8 cellular contexts compared by ENCODE assay signal in genomic region chr3:46097691-46098241, GRCh38.
A peak's percentile ranks its signal among the peaks of the same experiment; 100 is the strongest.
DNase-seq lines count a peak whose midpoint lies in the region; ATAC-seq, FAIRE-seq and TF ChIP-seq lines count a peak whose summit lies in the region.

No MANE protein-coding gene starts in this region.

- H3K4me3 Mint-ChIP-seq in activated CD4-positive, alpha-beta T cell treated with anti-CD3 and anti-CD28 coated beads, Interleukin-2, amount 10 ng/mL, durations not matched to agents 24 days and 14 days, result peak overlapping the region; percentile 71
- no peak overlapping the region for H3K4me3 Mint-ChIP-seq in endodermal cell

- peaks cover 64% of the 10 kb centered on the region for H3K4me1 Mint-ChIP-seq in activated CD4-positive, alpha-beta T cell treated with anti-CD3 and anti-CD28 coated beads, Interleukin-2, amount 10 ng/mL, durations not matched to agents 24 days and 14 days
- no peaks in the 10 kb centered on the region for H3K4me1 Mint-ChIP-seq in endodermal cell

- 89 to 96% methylated on average over 6 of the region's 6 CpGs for whole genome bisulfite sequencing in endodermal cell (ENCODE audit: insufficient coverage in 1 of 2, insufficient read length in 1 of 2), 2 experiments

- H3K27ac Mint-ChIP-seq in activated CD4-positive, alpha-beta T cell treated with anti-CD3 and anti-CD28 coated beads, Interleukin-2, amount 10 ng/mL, durations not matched to agents 24 days and 14 days, result peak overlapping the region; percentile 92
- H3K27ac Mint-ChIP-seq in endodermal cell, result no peak overlapping the region

- H3K9ac ChIP-seq in stomach smooth muscle (ENCODE audit: low read length in 2 of 2) (peak overlapping the region in 1 of 2 donors; percentile 1), endodermal cell (ENCODE audit: extremely low read depth, low read length, poor library complexity, severe bottlenecking) (no peak overlapping the region)

- no peaks in the 10 kb centered on the region for H3K36me3 ChIP-seq in left ventricle myocardium inferior
- H3K36me3 ChIP-seq in stomach smooth muscle (ENCODE audit: control insufficient read depth in 2 of 2, insufficient read depth in 2 of 2, low read length in 2 of 2), result no peaks in the 10 kb centered on the region
- no peaks in the 10 kb centered on the region for H3K36me3 ChIP-seq in endodermal cell (ENCODE audit: control insufficient read depth, insufficient read depth, low read length)

- TF ChIP-seq POLR2A in GM12891 (IDR thresholded peaks at IDR 0.05; ENCODE audit: low read depth, low read length), result 0 out of 2 replicates have a peak, but pooled peaks have one; percentile 13

- TF ChIP-seq CTCF in left ventricle myocardium inferior (IDR thresholded peaks at IDR 0.05; ENCODE audit: borderline replicate concordance), result no peak
- TF ChIP-seq CTCF in endodermal cell (conservative IDR thresholded peaks at IDR 0.05), result no peak

- no peak for FAIRE-seq in GM12891 (lab: Jason Lieb, UNC)

- H3K27me3 ChIP-seq in left ventricle myocardium inferior (ENCODE audit: low read depth), result no peaks in the 10 kb centered on the region
- H3K27me3 ChIP-seq in stomach smooth muscle (ENCODE audit: control insufficient read depth in 1 of 2, insufficient read depth in 2 of 2, low read length in 2 of 2), result no peaks in the 10 kb centered on the region
- H3K27me3 ChIP-seq in endodermal cell (ENCODE audit: control insufficient read depth, insufficient read depth, low read length, poor library complexity, severe bottlenecking), result no peaks in the 10 kb centered on the region

- H3K4me1 ChIP-seq in left ventricle myocardium inferior, result peaks cover 6% of the 10 kb centered on the region
- H3K4me1 ChIP-seq in stomach smooth muscle (ENCODE audit: control insufficient read depth, insufficient read depth, low read length), result peaks cover 5% of the 10 kb centered on the region
- no peaks in the 10 kb centered on the region for H3K4me1 ChIP-seq in endodermal cell (ENCODE audit: control insufficient read depth, insufficient read depth, low read length)

- ATAC-seq in HG02973 (IDR thresholded peaks at IDR 0.05; ENCODE audit: unreplicated experiment), result peak; percentile 26

- H3K4me3 ChIP-seq in left ventricle myocardium inferior (no peak overlapping the region), stomach smooth muscle (ENCODE audit: low read length in 2 of 2) (no peak overlapping the region), endodermal cell (ENCODE audit: low read length) (no peak overlapping the region)

- H3K27me3 Mint-ChIP-seq in activated CD4-positive, alpha-beta T cell treated with anti-CD3 and anti-CD28 coated beads, Interleukin-2, amount 10 ng/mL, durations not matched to agents 24 days and 14 days, result peaks cover 11% of the 10 kb centered on the region
- H3K27me3 Mint-ChIP-seq in endodermal cell (ENCODE audit: insufficient read depth), result peaks cover 6% of the 10 kb centered on the region

- DNase-seq in GM12891 (ENCODE audit: insufficient read length, low spot score), result no peak
- DNase-seq in activated CD4-positive, alpha-beta T cell treated with anti-CD3 and anti-CD28 coated beads, Interleukin-2, amount 10 ng/mL, durations not matched to agents 24 days and 14 days, result peak; percentile 85
- DNase-seq in left ventricle myocardium inferior, result no peak
- DNase-seq in endodermal cell, result no peak
- DNase-seq in NCI-H1092 treated with DMSO at 0.1 percent for 48 hours (lab: John Stamatoyannopoulos, UW), result no peak
- no peak for DNase-seq in NCI-H2081 (lab: John Stamatoyannopoulos, UW)

- intact Hi-C loops in activated CD4-positive, alpha-beta T cell treated with anti-CD3 and anti-CD28 coated beads, Interleukin-2, amount 10 ng/mL, durations not matched to agents 24 days and 14 days (cut with micrococcal nuclease), result loop anchor here (1.0 to 10.0 kb wide), 10 partner anchors 7 to 993 kb away; partner anchors contain the start of genes CCR1, CCR2 and CCR5
- intact Hi-C loops in left ventricle myocardium inferior (cut with micrococcal nuclease), result no loop called here

- no peaks in the 10 kb centered on the region for H3K9me3 ChIP-seq in left ventricle myocardium inferior (replicated peaks)
- no peaks in the 10 kb centered on the region for H3K9me3 ChIP-seq in stomach smooth muscle (ENCODE audit: control insufficient read depth in 2 of 2, low read length in 2 of 2)
- H3K9me3 ChIP-seq in endodermal cell (ENCODE audit: control insufficient read depth, low read length), result no peaks in the 10 kb centered on the region

- peaks cover 28% of the 10 kb centered on the region for H3K36me3 Mint-ChIP-seq in activated CD4-positive, alpha-beta T cell treated with anti-CD3 and anti-CD28 coated beads, Interleukin-2, amount 10 ng/mL, durations not matched to agents 24 days and 14 days (ENCODE audit: low read depth)
- H3K36me3 Mint-ChIP-seq in endodermal cell (ENCODE audit: low read depth), result no peaks in the 10 kb centered on the region

- peaks cover 17% of the 10 kb centered on the region for H3K9me3 Mint-ChIP-seq in activated CD4-positive, alpha-beta T cell treated with anti-CD3 and anti-CD28 coated beads, Interleukin-2, amount 10 ng/mL, durations not matched to agents 24 days and 14 days
- H3K9me3 Mint-ChIP-seq in endodermal cell, result peaks cover 3% of the 10 kb centered on the region

- H3K27ac ChIP-seq in left ventricle myocardium inferior (replicated peaks), result peak overlapping the region; percentile 80
- peak overlapping the region; percentile 82 for H3K27ac ChIP-seq in stomach smooth muscle (ENCODE audit: low read length)
- no peak overlapping the region for H3K27ac ChIP-seq in endodermal cell (ENCODE audit: low read depth, low read length)

TF ChIP-seq in GM12891, 5 proteins besides CTCF, POLR2A, EP300 and RAD21:
- peak; percentile 33; the same call in 1 of the 2 replicates for TF ChIP-seq POLR2AphosphoS5 (IDR thresholded peaks at IDR 0.05; ENCODE audit: low read depth, low read length)
- no peak for TF ChIP-seq POU2F2 (IDR thresholded peaks at IDR 0.05; ENCODE audit: low read depth, low read length)
- TF ChIP-seq SPI1 (IDR thresholded peaks at IDR 0.05; ENCODE audit: low read depth, low read length), result no peak
